9 cellular contexts compared by ENCODE assay signal in the genomic region with DNA sequence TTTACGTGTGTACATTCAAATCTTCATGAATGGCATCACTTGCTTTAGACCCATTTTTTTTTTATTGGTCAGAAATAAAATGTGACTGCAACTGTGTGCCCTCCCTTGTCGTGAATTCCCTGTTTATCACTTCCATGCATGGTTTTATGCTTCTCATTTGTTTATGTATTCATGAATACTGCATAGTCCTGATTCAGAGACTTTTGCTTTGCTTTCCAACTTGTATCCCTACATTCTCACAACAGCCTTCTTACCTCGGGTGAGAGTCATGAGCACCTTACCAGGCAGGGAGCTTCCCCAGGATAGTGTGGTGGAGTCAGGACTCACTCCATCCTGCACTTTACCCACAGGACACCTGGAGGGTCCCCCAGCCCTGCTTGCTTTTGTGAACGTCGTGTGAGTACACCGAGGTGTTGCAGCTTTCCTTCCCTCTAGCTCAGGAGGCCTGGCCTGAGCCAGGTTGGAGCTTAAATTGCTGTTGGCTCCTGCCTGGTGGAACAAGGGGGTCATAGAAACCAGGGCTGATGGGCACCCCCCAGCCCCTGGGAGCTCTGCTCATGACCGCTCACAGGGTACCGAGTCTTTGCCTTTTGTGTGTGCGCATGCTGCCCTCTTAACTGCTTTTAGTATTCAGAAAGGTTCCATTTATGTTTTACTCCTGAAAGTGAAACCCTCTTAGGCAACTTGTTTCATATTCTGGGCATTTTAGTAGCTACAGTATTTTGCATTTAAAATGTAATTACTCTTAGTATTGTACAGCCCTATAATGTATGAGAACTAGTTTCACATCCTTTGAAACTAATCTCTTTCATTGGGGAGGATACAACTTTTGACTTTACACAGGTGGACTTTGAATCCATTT.
DNase-seq lines count a peak whose midpoint lies in the region; ATAC-seq lines count a peak whose summit lies in the region.
"Had no signal": no experiment of that assay in that cellular context is flagged by ENCODE, and none has a peak within 500 bp of the region (broad histone marks: within the 10 kb centered on the region; RNA-seq: fewer than 3 reads in every experiment).

No MANE protein-coding gene starts in this region.

- H3K27ac Mint-ChIP-seq in activated naive CD4-positive, alpha-beta T cell treated with anti-CD3 and anti-CD28 coated beads, Interleukin-2, amount 10 ng/mL, durations not matched to agents 7 days and 5 days: peak overlapping the region; percentile 65

- no peak overlapping the region for H3K4me3 Mint-ChIP-seq in activated naive CD4-positive, alpha-beta T cell treated with anti-CD3 and anti-CD28 coated beads, Interleukin-2, amount 10 ng/mL, durations not matched to agents 7 days and 5 days

- no peaks in the 10 kb centered on the region for H3K27me3 Mint-ChIP-seq in activated naive CD4-positive, alpha-beta T cell treated with anti-CD3 and anti-CD28 coated beads, Interleukin-2, amount 10 ng/mL, durations not matched to agents 7 days and 5 days

- ATAC-seq in HG03175 (IDR thresholded peaks at IDR 0.05; ENCODE audit: unreplicated experiment): peak; percentile 48
- no peak for ATAC-seq in GM21447 (IDR thresholded peaks at IDR 0.05; ENCODE audit: unreplicated experiment)

- CTCF ChIA-PET in activated naive CD4-positive, alpha-beta T cell treated with anti-CD3 and anti-CD28 coated beads, Interleukin-2, amount 10 ng/mL, durations not matched to agents 7 days and 5 days (lab: Charles Lee): interaction anchor here (0.6 to 5.1 kb wide), 16 partner anchors 9 to 242 kb away, joined by 3 to 108 read pairs (median 4); a partner anchor contains a TSS

- H3K36me3 Mint-ChIP-seq in activated naive CD4-positive, alpha-beta T cell treated with anti-CD3 and anti-CD28 coated beads, Interleukin-2, amount 10 ng/mL, durations not matched to agents 7 days and 5 days: peaks cover 21% of the 10 kb centered on the region

- peaks cover 13% of the 10 kb centered on the region for H3K4me1 Mint-ChIP-seq in activated naive CD4-positive, alpha-beta T cell treated with anti-CD3 and anti-CD28 coated beads, Interleukin-2, amount 10 ng/mL, durations not matched to agents 7 days and 5 days

- no peaks in the 10 kb centered on the region for H3K9me3 Mint-ChIP-seq in activated naive CD4-positive, alpha-beta T cell treated with anti-CD3 and anti-CD28 coated beads, Interleukin-2, amount 10 ng/mL, durations not matched to agents 7 days and 5 days

- DNase-seq in activated naive CD4-positive, alpha-beta T cell treated with anti-CD3 and anti-CD28 coated beads, Interleukin-2, amount 10 ng/mL, durations not matched to agents 7 days and 5 days: no peak
- DNase-seq in activated naive CD4-positive, alpha-beta T cell treated with anti-CD3 and anti-CD28 coated beads, Interleukin-2, amount 50 U/mL, for 16 hours: no peak
- DNase-seq in caudate nucleus (lab: John Stamatoyannopoulos, UW): no peak
- DNase-seq in kidney tubule cell (ENCODE audit: low spot score): no peak
- DNase-seq in nucleus accumbens (lab: John Stamatoyannopoulos, UW): no peak
- DNase-seq in NCI-H2081 (lab: John Stamatoyannopoulos, UW): no peak

- H3K27ac ChIP-seq in caudate nucleus (ENCODE audit: low read depth, low read length): peak overlapping the region; percentile 87
- H3K27ac ChIP-seq: hepatocyte had no signal
